Comparison of ENCODE assay signal across 8 cellular contexts in genomic region chr12:122793685-122794106, GRCh38. TPM values are rescaled to one million over a fixed set of nuclear protein-coding genes. Genes with fewer than 3 reads are reported as not detected.
DNase-seq lines count a peak whose midpoint lies in the region; ATAC-seq and TF ChIP-seq lines count a peak whose summit lies in the region.

No MANE protein-coding gene starts in this region.

- H3K36me3 ChIP-seq in CD4-positive, alpha-beta memory T cell (ENCODE audit: insufficient read depth, low read length), result no peaks in the 10 kb centered on the region
- no peaks in the 10 kb centered on the region for H3K36me3 ChIP-seq in stomach

- peak overlapping the region in 1 of 8 donors; percentile 29 for H3K4me3 Mint-ChIP-seq in CD4-positive, alpha-beta memory T cell
- no peak overlapping the region for H3K4me3 Mint-ChIP-seq in immature natural killer cell

- CTCF ChIA-PET in CD4-positive, alpha-beta memory T cell (lab: Charles Lee; ENCODE audit: partially characterized antibody), result interaction anchor here (0.5 to 3.2 kb wide), 40 partner anchors 8 to 448 kb away, joined by 3 to 51 read pairs (median 5); partner anchors contain the start of gene HIP1R

- H3K9me3 ChIP-seq in CD4-positive, alpha-beta memory T cell (ENCODE audit: control insufficient read depth in 1 of 2, low read length in 2 of 2), result no peaks in the 10 kb centered on the region
- no peaks in the 10 kb centered on the region for H3K9me3 ChIP-seq in stomach

- no peaks in the 10 kb centered on the region for H3K27me3 Mint-ChIP-seq in CD4-positive, alpha-beta memory T cell
- peaks cover 0 to 3% (median 2%) of the 10 kb centered on the region in 3 donors for H3K27me3 Mint-ChIP-seq in immature natural killer cell (ENCODE audit: low read depth in 3 of 3)

- peaks cover 3% of the 10 kb centered on the region for H3K4me1 ChIP-seq in CD4-positive, alpha-beta memory T cell (ENCODE audit: insufficient read depth, low read length)
- peaks cover 0 to 18% (median 6%) of the 10 kb centered on the region in 4 donors for H3K4me1 ChIP-seq in stomach

- in situ Hi-C loops in astrocyte of the cerebellum (cut with HindIII; ENCODE audit: low sequenced_read_pairs), result loop anchor here (5.0 kb wide), 1 partner anchor 39 kb away; no protein-coding TSS in a partner anchor

- no peak overlapping the region for H3K27ac Mint-ChIP-seq in CD4-positive, alpha-beta memory T cell
- H3K27ac Mint-ChIP-seq in immature natural killer cell, result no peak overlapping the region

- ATAC-seq in HG02588 (IDR thresholded peaks at IDR 0.05; ENCODE audit: unreplicated experiment), result no peak

- H3K27ac ChIP-seq in CD4-positive, alpha-beta memory T cell (ENCODE audit: low read depth, low read length), result no peak overlapping the region
- no peak overlapping the region for H3K27ac ChIP-seq in stomach

- H3K4me1 Mint-ChIP-seq in CD4-positive, alpha-beta memory T cell, result peaks cover 0 to 5% (median 4%) of the 10 kb centered on the region in 4 donors
- peaks cover 0 to 2% of the 10 kb centered on the region in 2 donors for H3K4me1 Mint-ChIP-seq in immature natural killer cell

- no peaks in the 10 kb centered on the region for H3K36me3 Mint-ChIP-seq in CD4-positive, alpha-beta memory T cell
- peaks cover 0 to 3% (median 0%) of the 10 kb centered on the region in 3 donors for H3K36me3 Mint-ChIP-seq in immature natural killer cell

- H3K9me3 Mint-ChIP-seq in CD4-positive, alpha-beta memory T cell, result no peaks in the 10 kb centered on the region
- H3K9me3 Mint-ChIP-seq in immature natural killer cell, result no peaks in the 10 kb centered on the region

- DNase-seq in CD4-positive, alpha-beta memory T cell, result peak in 4 of 5 donors; percentile 55 to 60 (median 58)
- DNase-seq in H4 (ENCODE audit: low spot score) (peak; percentile 29), NCI-H526 (lab: John Stamatoyannopoulos, UW) (peak; percentile 49 to 77), astrocyte of the cerebellum (ENCODE audit: low read depth) (peak; percentile 44), immature natural killer cell (peak; percentile 47 to 60 (median 54)), stomach (no peak), lower leg skin (ENCODE audit: low spot score in 2 of 2) (no peak)

- TF ChIP-seq CTCF in astrocyte of the cerebellum (IDR thresholded peaks at IDR 0.05; ENCODE audit: low read depth, low read length, missing control alignments), result peak; percentile 56
- peak in 5 of 7 experiments; percentile 38 to 77 (median 71) for TF ChIP-seq CTCF in stomach (IDR thresholded peaks at IDR 0.05)
- no peak for TF ChIP-seq CTCF in lower leg skin (IDR thresholded peaks at IDR 0.05)

- POLR2A ChIA-PET in CD4-positive, alpha-beta memory T cell (lab: Charles Lee; ENCODE audit: partially characterized antibody), result interaction anchor here (0.8 to 1.9 kb wide), 6 partner anchors 9 to 181 kb away, joined by 3 to 13 read pairs (median 3); partner anchors contain the start of genes DENR, HIP1R and OGFOD2

- no peak overlapping the region for H3K4me3 ChIP-seq in CD4-positive, alpha-beta memory T cell (ENCODE audit: low read length in 2 of 2)
- no peak overlapping the region for H3K4me3 ChIP-seq in astrocyte of the cerebellum (ENCODE audit: low read depth, low read length)
- no peak overlapping the region for H3K4me3 ChIP-seq in stomach
- no peak overlapping the region for H3K4me3 ChIP-seq in lower leg skin (ENCODE audit: low read depth, poor library complexity, severe bottlenecking)

- TF ChIP-seq POLR2A in stomach (IDR thresholded peaks at IDR 0.05) (no peak), lower leg skin (IDR thresholded peaks at IDR 0.05) (no peak)

- intact Hi-C loops in CD4-positive, alpha-beta memory T cell (cut with micrococcal nuclease), result loop anchor here (1.0 to 5.0 kb wide), 4 partner anchors 43 to 444 kb away; no protein-coding TSS in a partner anchor
- intact Hi-C loops in stomach (cut with DNase I; ENCODE audit: low total_unique reads) (loop anchor here (10.0 kb wide), 1 partner anchor 61 kb away; no protein-coding TSS in a partner anchor), lower leg skin (cut with DNase I; ENCODE audit: low total_unique reads) (loop anchor here (5.0 kb wide), 1 partner anchor 164 kb away; no protein-coding TSS in a partner anchor)

- 8 to 13% (median 13%) methylated on average over 10 of the region's 10 CpGs for WGBS in stomach, 5 donors
- WGBS in lower leg skin, 2 donors, result 14 to 15% methylated on average over 10 of the region's 10 CpGs

- no peak for TF ChIP-seq EP300 in stomach (IDR thresholded peaks at IDR 0.05)

- H3K27me3 ChIP-seq in CD4-positive, alpha-beta memory T cell (ENCODE audit: insufficient read depth, low read length), result no peaks in the 10 kb centered on the region
- no peaks in the 10 kb centered on the region for H3K27me3 ChIP-seq in stomach

RNA-seq across cellular contexts. Expression of gene CCDC62, which starts 19.3 kb away (rescaled TPM):
- total RNA-seq in CD4-positive, alpha-beta memory T cell, result 1 to 10 TPM in 1 of 2 experiments, under 1 TPM in 1; 0.97 to 2.3 TPM
- polyA plus RNA-seq in CD4-positive, alpha-beta memory T cell, result under 1 TPM in 1 of 2 donors, not detected in 1; 0.14 TPM
- total RNA-seq in H4 (2014; rRNA removed; shearing (Covaris generic)), result 0.25 and 0.35 TPM in 2 replicates
- polyA plus RNA-seq in immature natural killer cell (under 1 TPM in 1 of 3 donors, not detected in 2; 0.28 TPM), stomach (under 1 TPM in 2 of 3 donors, not detected in 1; 0.08 to 0.19 TPM)
- total RNA-seq in stomach (1 to 10 TPM in 1 of 5 donors, under 1 TPM in 2, not detected in 2; 0.37 to 1.4 (median 0.58) TPM), lower leg skin (under 1 TPM; 0.12 to 0.99 (median 0.85) TPM)

RNA-seq across cellular contexts. Expression of gene DENR, which starts 41.1 kb away (rescaled TPM):
- 10 to 100 TPM; 47.8 to 49.1 TPM for total RNA-seq in CD4-positive, alpha-beta memory T cell
- 10 to 100 TPM; 63.6 to 93.4 TPM for polyA plus RNA-seq in CD4-positive, alpha-beta memory T cell
- total RNA-seq in H4 (2014; rRNA removed; shearing (Covaris generic)), result 50.6 and 55.4 TPM in 2 replicates
- polyA plus RNA-seq in immature natural killer cell (10 to 100 TPM; 66.2 to 81.1 (median 68.7) TPM), stomach (10 to 100 TPM; 23.3 to 29.8 (median 23.6) TPM)
- total RNA-seq in stomach (10 to 100 TPM in 4 of 5 donors, 1 to 10 TPM in 1; 4.1 to 36.0 (median 18.8) TPM), lower leg skin (10 to 100 TPM; 22.1 to 30.4 (median 24.2) TPM)

RNA-seq across cellular contexts. Expression of gene HIP1R, which starts 41.6 kb away (rescaled TPM):
- 10 to 100 TPM; 87.7 to 88.3 TPM for total RNA-seq in CD4-positive, alpha-beta memory T cell
- 10 to 100 TPM in 1 of 2 donors, 1 to 10 TPM in 1; 4.5 to 11.2 TPM for polyA plus RNA-seq in CD4-positive, alpha-beta memory T cell
- total RNA-seq in H4 (2014; rRNA removed; shearing (Covaris generic)), result 22.0 and 25.6 TPM in 2 replicates
- polyA plus RNA-seq in immature natural killer cell (10 to 100 TPM in 1 of 3 donors, 1 to 10 TPM in 2; 4.4 to 14.6 (median 5.1) TPM), stomach (10 to 100 TPM; 52.1 to 69.6 (median 68.8) TPM)
- total RNA-seq in stomach (100 to 1,000 TPM in 4 of 5 donors, 10 to 100 TPM in 1; 67.6 to 395 (median 160) TPM), lower leg skin (100 to 1,000 TPM; 188 to 342 (median 248) TPM)

Comparison
In these comparisons a context has a peak if more than half of its experiments do, and no peak if none do; other contexts are left out.
1. DNase-seq: peak in CD4-positive, alpha-beta memory T cell (4 of 5), H4 (single experiment), NCI-H526 (2 of 2), astrocyte of the cerebellum (single experiment) and immature natural killer cell (3 of 3); none in stomach (single experiment) and lower leg skin (0 of 2).
2. CTCF ChIP-seq: peak in astrocyte of the cerebellum (single experiment) and stomach (5 of 7); none in lower leg skin (0 of 3).